ENCODE assay signal across 1 cellular context in the genomic region with DNA sequence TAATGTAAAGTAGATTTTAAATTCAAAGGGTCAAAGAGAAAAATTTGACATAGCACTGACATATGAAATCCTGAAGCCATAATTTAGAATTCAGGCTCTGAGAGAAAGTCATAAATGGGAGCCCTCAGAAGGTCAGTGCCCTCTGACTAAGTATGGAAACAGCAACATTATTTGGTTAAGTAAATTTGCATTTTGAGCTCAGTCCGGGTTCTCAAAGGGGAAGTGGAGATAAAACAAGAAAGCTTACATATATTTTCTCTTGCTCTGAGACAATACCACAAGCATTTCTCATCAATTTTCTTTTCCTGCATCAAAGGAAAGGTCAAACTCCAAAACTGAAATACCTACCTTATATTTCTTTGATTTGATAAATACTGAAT.
TF ChIP-seq lines count a peak whose summit lies in the region.

No MANE protein-coding gene starts in this region.

TF ChIP-seq in HepG2, 621 proteins besides CTCF, POLR2A, EP300 and RAD21 (continued from another document):
- no peak for TF ChIP-seq ZNF251 (CRISPR knock-in tag; IDR thresholded peaks at IDR 0.05)
- no peak for TF ChIP-seq SSRP1 (CRISPR knock-in tag; IDR thresholded peaks at IDR 0.05)
- TF ChIP-seq ZBTB3 (CRISPR knock-in tag; IDR thresholded peaks at IDR 0.05; ENCODE audit: borderline replicate concordance, low read depth) = no peak
- no peak for TF ChIP-seq ZNF225 (CRISPR knock-in tag; IDR thresholded peaks at IDR 0.05)
